In genomic region chr1:173867141-173867752, GRCh38 we compare ENCODE assay signal across 9 cellular contexts. TPM values are rescaled to one million over a fixed set of nuclear protein-coding genes. Genes with fewer than 3 reads are reported as not detected.
DNase-seq lines count a peak whose midpoint lies in the region; ATAC-seq lines count a peak whose summit lies in the region.
"Had no signal": no experiment of that assay in that cellular context is flagged by ENCODE, and none has a peak within 500 bp of the region (broad histone marks: within the 10 kb centered on the region; RNA-seq: fewer than 3 reads in every experiment).

No MANE protein-coding gene starts in this region.

- peaks cover 47% of the 10 kb centered on the region for H3K36me3 ChIP-seq in ACC112 (ENCODE audit: insufficient read depth, low read length)
- H3K36me3 ChIP-seq in iPS DF 6.9 (ENCODE audit: control insufficient read depth, insufficient read depth, low read length) = peaks cover 39% of the 10 kb centered on the region; the same call in 1 of the 2 replicates

- H3K9me3 ChIP-seq in iPS DF 6.9 (ENCODE audit: control insufficient read depth, insufficient read depth, low read length) = no peaks in the 10 kb centered on the region

- peak overlapping the region; percentile 89 for H3K4me3 ChIP-seq in ACC112 (ENCODE audit: low read depth, low read length)
- H3K4me3 ChIP-seq in iPS DF 6.9 (ENCODE audit: low read length) = peak overlapping the region; percentile 98

- H3K9me3 Mint-ChIP-seq in activated naive CD4-positive, alpha-beta T cell treated with anti-CD3 and anti-CD28 coated beads, Interleukin-2, amount 50 U/mL, for 72 hours = no peaks in the 10 kb centered on the region

- DNase-seq in activated naive CD4-positive, alpha-beta T cell treated with anti-CD3 and anti-CD28 coated beads, Interleukin-2, amount 50 U/mL, for 72 hours (ENCODE audit: low spot score in 2 of 2) = peak in 1 of 2 donors; percentile 44
- DNase-seq in iPS DF 6.9 (ENCODE audit: low read depth, low spot score) = no peak
- DNase-seq in stimulated activated CD4-positive, alpha-beta T cell treated with anti-CD3 and anti-CD28 coated beads, Interleukin-4, amount 100 ng/mL, for 1 hour = peak; percentile 44

- ATAC-seq in HG03342 (IDR thresholded peaks at IDR 0.05; ENCODE audit: unreplicated experiment) (peak; percentile 1), GM18909 (IDR thresholded peaks at IDR 0.05; ENCODE audit: poor library complexity, unreplicated experiment) (no peak), HG02938 (IDR thresholded peaks at IDR 0.05; ENCODE audit: unreplicated experiment) (no peak), GM21737 (IDR thresholded peaks at IDR 0.05; ENCODE audit: unreplicated experiment) (no peak)
- ATAC-seq in activated naive CD4-positive, alpha-beta T cell treated with anti-CD3 and anti-CD28 coated beads, Interleukin-2, amount 50 U/mL, for 72 hours = no peak

- H3K27ac Mint-ChIP-seq in activated naive CD4-positive, alpha-beta T cell treated with anti-CD3 and anti-CD28 coated beads, Interleukin-2, amount 50 U/mL, for 72 hours = peak overlapping the region; percentile 90 to 100

- H3K4me1 ChIP-seq in ACC112 (ENCODE audit: control insufficient read depth, insufficient read depth, low read length, unreplicated experiment) = peaks cover 18% of the 10 kb centered on the region
- H3K4me1 ChIP-seq in iPS DF 6.9 (ENCODE audit: control insufficient read depth, insufficient read depth, low read length) = no peaks in the 10 kb centered on the region

- H3K27me3 ChIP-seq in ACC112 (ENCODE audit: insufficient read depth, low read length) (no peaks in the 10 kb centered on the region), iPS DF 6.9 (ENCODE audit: control insufficient read depth, insufficient read depth, low read length) (no peaks in the 10 kb centered on the region)

- H3K27ac ChIP-seq in ACC112 (ENCODE audit: low read depth, low read length) = peak overlapping the region; percentile 66
- H3K27ac ChIP-seq in iPS DF 6.9 (ENCODE audit: low read length) = peak overlapping the region; percentile 13

- peaks cover 52 to 59% of the 10 kb centered on the region in 2 donors for H3K36me3 Mint-ChIP-seq in activated naive CD4-positive, alpha-beta T cell treated with anti-CD3 and anti-CD28 coated beads, Interleukin-2, amount 50 U/mL, for 72 hours

- WGBS in iPS DF 6.9 (ENCODE audit: insufficient coverage, insufficient read length) = no CpG with 5 or more reads among the region's 32 CpGs

- H3K79me2 ChIP-seq in ACC112 (ENCODE audit: control insufficient read depth, insufficient read depth, low read length, unreplicated experiment) = peaks cover 37% of the 10 kb centered on the region

- H2AFZ ChIP-seq in ACC112 (ENCODE audit: low read length, unreplicated experiment) = no peak overlapping the region

RNA-seq across cellular contexts. Expression of gene GAS5, which starts 0.5 kb away (rescaled TPM):
- total RNA-seq in activated naive CD4-positive, alpha-beta T cell treated with anti-CD3 and anti-CD28 coated beads, Interleukin-2, amount 50 U/mL, for 72 hours = 100 to 1,000 TPM; 846 to 962 TPM

RNA-seq across cellular contexts. Expression of gene ZBTB37, which starts 0.9 kb away (rescaled TPM):
- 10 to 100 TPM in 1 of 2 donors, 1 to 10 TPM in 1; 9.5 to 21.4 TPM for total RNA-seq in activated naive CD4-positive, alpha-beta T cell treated with anti-CD3 and anti-CD28 coated beads, Interleukin-2, amount 50 U/mL, for 72 hours

RNA-seq across cellular contexts. Expression of gene CENPL, which starts 42.6 kb away (rescaled TPM):
- 10 to 100 TPM; 29.5 to 30.4 TPM for total RNA-seq in activated naive CD4-positive, alpha-beta T cell treated with anti-CD3 and anti-CD28 coated beads, Interleukin-2, amount 50 U/mL, for 72 hours

RNA-seq across cellular contexts. Expression of gene DARS2, which starts 42.8 kb away (rescaled TPM):
- 10 to 100 TPM; 31.1 to 40.7 TPM for total RNA-seq in activated naive CD4-positive, alpha-beta T cell treated with anti-CD3 and anti-CD28 coated beads, Interleukin-2, amount 50 U/mL, for 72 hours

RNA-seq across cellular contexts. Expression of gene SERPINC1, which starts 49.9 kb away (rescaled TPM):
- total RNA-seq in activated naive CD4-positive, alpha-beta T cell treated with anti-CD3 and anti-CD28 coated beads, Interleukin-2, amount 50 U/mL, for 72 hours = under 1 TPM in 1 of 2 donors, not detected in 1; 0.27 TPM
- total RNA-seq: myocyte had no signal
